In genomic region chr17:79706931-79707382, GRCh38 we compare ENCODE assay signal across 13 cellular contexts. TPM values are rescaled to one million over a fixed set of nuclear protein-coding genes. Genes with fewer than 3 reads are reported as not detected.
DNase-seq lines count a peak whose midpoint lies in the region; ATAC-seq and TF ChIP-seq lines count a peak whose summit lies in the region.
"Had no signal": no experiment of that assay in that cellular context is flagged by ENCODE, and none has a peak within 500 bp of the region (broad histone marks: within the 10 kb centered on the region; RNA-seq: fewer than 3 reads in every experiment).

No MANE protein-coding gene starts in this region.

- POLR2A ChIA-PET in activated CD4-positive, alpha-beta T cell treated with anti-CD3 and anti-CD28 coated beads for 36 hours (lab: Charles Lee) = no interaction called here

- H3K9me3 Mint-ChIP-seq in stimulated activated naive CD8-positive, alpha-beta T cell treated with anti-CD3 and anti-CD28 coated beads, Interleukin-15, amount 100 ng/mL, for 72 hours = no peaks in the 10 kb centered on the region
- H3K9me3 Mint-ChIP-seq in activated CD4-positive, alpha-beta T cell treated with anti-CD3 and anti-CD28 coated beads for 36 hours (ENCODE audit: low read depth) = no peaks in the 10 kb centered on the region
- no peaks in the 10 kb centered on the region for H3K9me3 Mint-ChIP-seq in chondrocyte (ENCODE audit: low read depth)
- no peaks in the 10 kb centered on the region for H3K9me3 Mint-ChIP-seq in activated naive CD4-positive, alpha-beta T cell treated with anti-CD3 and anti-CD28 coated beads for 36 hours
- H3K9me3 Mint-ChIP-seq: activated naive CD8-positive, alpha-beta T cell treated with anti-CD3 and anti-CD28 coated beads, Interleukin-2, amount 50 U/mL, for 24 hours had no signal

- H3K4me1 ChIP-seq in lower lobe of right lung = peaks cover 4% of the 10 kb centered on the region
- no peaks in the 10 kb centered on the region for H3K4me1 ChIP-seq in aorta (ENCODE audit: control insufficient read depth in 1 of 2, insufficient read depth in 2 of 2, low read length in 2 of 2)

- H3K36me3 ChIP-seq in lower lobe of right lung = no peaks in the 10 kb centered on the region
- H3K36me3 ChIP-seq in aorta (ENCODE audit: control insufficient read depth in 1 of 2, insufficient read depth in 2 of 2, low read length in 1 of 2) = no peaks in the 10 kb centered on the region

- H3K9me3 ChIP-seq in lower lobe of right lung (no peaks in the 10 kb centered on the region), aorta (ENCODE audit: control insufficient read depth, low read length) (no peaks in the 10 kb centered on the region)

- H3K4me3 Mint-ChIP-seq in stimulated activated naive CD8-positive, alpha-beta T cell treated with anti-CD3 and anti-CD28 coated beads, Interleukin-15, amount 100 ng/mL, for 72 hours = no peak overlapping the region
- no peak overlapping the region for H3K4me3 Mint-ChIP-seq in activated CD4-positive, alpha-beta T cell treated with anti-CD3 and anti-CD28 coated beads for 36 hours
- no peak overlapping the region for H3K4me3 Mint-ChIP-seq in chondrocyte (ENCODE audit: unreplicated experiment)
- H3K4me3 Mint-ChIP-seq in activated naive CD4-positive, alpha-beta T cell treated with anti-CD3 and anti-CD28 coated beads for 36 hours = no peak overlapping the region
- H3K4me3 Mint-ChIP-seq: activated naive CD8-positive, alpha-beta T cell treated with anti-CD3 and anti-CD28 coated beads, Interleukin-2, amount 50 U/mL, for 24 hours had no signal

- H3K27me3 ChIP-seq in lower lobe of right lung (ENCODE audit: low read depth) (peaks cover 23% of the 10 kb centered on the region), aorta (ENCODE audit: control insufficient read depth in 1 of 2, insufficient read depth in 2 of 2, low read length in 1 of 2) (no peaks in the 10 kb centered on the region)

- 39 to 47% methylated on average over 8 to 13 of the region's 13 CpGs for WGBS in aorta, 2 donors

- CTCF ChIA-PET in activated CD4-positive, alpha-beta T cell treated with anti-CD3 and anti-CD28 coated beads for 36 hours (lab: Charles Lee) = no interaction called here
- CTCF ChIA-PET in activated naive CD4-positive, alpha-beta T cell treated with anti-CD3 and anti-CD28 coated beads for 36 hours (lab: Charles Lee) = no interaction called here

- H3K27me3 Mint-ChIP-seq in stimulated activated naive CD8-positive, alpha-beta T cell treated with anti-CD3 and anti-CD28 coated beads, Interleukin-15, amount 100 ng/mL, for 72 hours = peaks cover 27% of the 10 kb centered on the region
- H3K27me3 Mint-ChIP-seq in activated CD4-positive, alpha-beta T cell treated with anti-CD3 and anti-CD28 coated beads for 36 hours = no peaks in the 10 kb centered on the region
- H3K27me3 Mint-ChIP-seq in chondrocyte (ENCODE audit: low read depth) = peaks cover 21% of the 10 kb centered on the region
- H3K27me3 Mint-ChIP-seq in activated naive CD4-positive, alpha-beta T cell treated with anti-CD3 and anti-CD28 coated beads for 36 hours (ENCODE audit: low read depth) = no peaks in the 10 kb centered on the region
- H3K27me3 Mint-ChIP-seq: activated naive CD8-positive, alpha-beta T cell treated with anti-CD3 and anti-CD28 coated beads, Interleukin-2, amount 50 U/mL, for 24 hours had no signal

- intact Hi-C loops in lower lobe of right lung (cut with DNase I) (no loop called here), aorta (cut with DNase I) (no loop called here)
- intact Hi-C loops in activated CD4-positive, alpha-beta T cell treated with anti-CD3 and anti-CD28 coated beads for 36 hours (cut with DNase I, micrococcal nuclease) = loop anchor here in 1 of 2 experiments (5.0 kb wide), 2 partner anchors 315 to 660 kb away; no protein-coding TSS in a partner anchor
- intact Hi-C loops in activated naive CD4-positive, alpha-beta T cell treated with anti-CD3 and anti-CD28 coated beads for 36 hours (cut with micrococcal nuclease) = loop anchor here (5.0 kb wide), 1 partner anchor 305 kb away; no protein-coding TSS in a partner anchor

- no peak overlapping the region for H3K4me3 ChIP-seq in lower lobe of right lung
- H3K4me3 ChIP-seq in aorta (ENCODE audit: low read length in 2 of 2) = no peak overlapping the region

- ATAC-seq in stimulated activated naive CD8-positive, alpha-beta T cell treated with anti-CD3 and anti-CD28 coated beads, Interleukin-15, amount 100 ng/mL, for 72 hours = peak; percentile 17
- no peak for ATAC-seq in stimulated activated naive CD8-positive, alpha-beta T cell treated with anti-CD3 and anti-CD28 coated beads, Interleukin-15, Interleukin-2, amounts not matched to agents 100 U/mL and 50 U/mL, for 24 hours
- ATAC-seq in lower lobe of right lung (peak; percentile 8 to 13), aorta (ENCODE audit: low FRiP score) (peak; percentile 59)
- ATAC-seq in activated CD4-positive, alpha-beta T cell treated with anti-CD3 and anti-CD28 coated beads for 36 hours = no peak

- no peak for DNase-seq in stimulated activated naive CD8-positive, alpha-beta T cell treated with anti-CD3 and anti-CD28 coated beads, Interleukin-15, amount 100 ng/mL, for 72 hours
- no peak for DNase-seq in stimulated activated naive CD8-positive, alpha-beta T cell treated with anti-CD3 and anti-CD28 coated beads, Interleukin-15, Interleukin-2, amounts not matched to agents 100 U/mL and 50 U/mL, for 24 hours
- DNase-seq in cerebellar cortex (ENCODE audit: low spot score) = peak; percentile 83
- no peak for DNase-seq in lower lobe of right lung
- DNase-seq in aorta = no peak
- DNase-seq in activated CD4-positive, alpha-beta T cell treated with anti-CD3 and anti-CD28 coated beads for 36 hours = no peak
- no peak for DNase-seq in chondrocyte (ENCODE audit: low spot score)
- DNase-seq in activated naive CD4-positive, alpha-beta T cell treated with anti-CD3 and anti-CD28 coated beads for 36 hours = no peak
- DNase-seq: ACHN; activated naive CD8-positive, alpha-beta T cell treated with anti-CD3 and anti-CD28 coated beads, Interleukin-2, amount 50 U/mL, for 24 hours; activated T-cell treated with anti-CD3 and anti-CD28 coated beads for 4 hours; mammary epithelial cell had no signal

- TF ChIP-seq CTCF in lower lobe of right lung (IDR thresholded peaks at IDR 0.05) = no peak
- no peak for TF ChIP-seq CTCF in chondrocyte (IDR thresholded peaks at IDR 0.05)

- H3K27ac Mint-ChIP-seq in stimulated activated naive CD8-positive, alpha-beta T cell treated with anti-CD3 and anti-CD28 coated beads, Interleukin-15, amount 100 ng/mL, for 72 hours = no peak overlapping the region
- H3K27ac Mint-ChIP-seq in activated CD4-positive, alpha-beta T cell treated with anti-CD3 and anti-CD28 coated beads for 36 hours = no peak overlapping the region
- no peak overlapping the region for H3K27ac Mint-ChIP-seq in chondrocyte (ENCODE audit: unreplicated experiment)
- H3K27ac Mint-ChIP-seq in activated naive CD4-positive, alpha-beta T cell treated with anti-CD3 and anti-CD28 coated beads for 36 hours = no peak overlapping the region
- H3K27ac Mint-ChIP-seq: activated naive CD8-positive, alpha-beta T cell treated with anti-CD3 and anti-CD28 coated beads, Interleukin-2, amount 50 U/mL, for 24 hours had no signal

- H3K4me1 Mint-ChIP-seq in stimulated activated naive CD8-positive, alpha-beta T cell treated with anti-CD3 and anti-CD28 coated beads, Interleukin-15, amount 100 ng/mL, for 72 hours = peaks cover 9% of the 10 kb centered on the region
- H3K4me1 Mint-ChIP-seq in activated CD4-positive, alpha-beta T cell treated with anti-CD3 and anti-CD28 coated beads for 36 hours = no peaks in the 10 kb centered on the region
- H3K4me1 Mint-ChIP-seq in chondrocyte (ENCODE audit: low read depth) = peaks cover 3% of the 10 kb centered on the region
- no peaks in the 10 kb centered on the region for H3K4me1 Mint-ChIP-seq in activated naive CD4-positive, alpha-beta T cell treated with anti-CD3 and anti-CD28 coated beads for 36 hours (ENCODE audit: low read depth)

- no peaks in the 10 kb centered on the region for H3K36me3 Mint-ChIP-seq in activated CD4-positive, alpha-beta T cell treated with anti-CD3 and anti-CD28 coated beads for 36 hours (ENCODE audit: low read depth)
- no peaks in the 10 kb centered on the region for H3K36me3 Mint-ChIP-seq in chondrocyte (ENCODE audit: low read depth)
- H3K36me3 Mint-ChIP-seq in activated naive CD4-positive, alpha-beta T cell treated with anti-CD3 and anti-CD28 coated beads for 36 hours (ENCODE audit: low read depth) = no peaks in the 10 kb centered on the region

- H3K27ac ChIP-seq in lower lobe of right lung (no peak overlapping the region), aorta (ENCODE audit: low read depth in 1 of 2, low read length in 2 of 2) (no peak overlapping the region)

RNA-seq across cellular contexts. Expression of gene ENPP7, which starts 23.8 kb away (rescaled TPM):
- total RNA-seq in lower lobe of right lung (0.18 TPM), aorta (not detected), chondrocyte (not detected in 3 replicates)
- polyA plus RNA-seq in aorta = 10 to 100 TPM in 1 of 2 donors, not detected in 1; 10.9 TPM
- total RNA-seq in activated CD4-positive, alpha-beta T cell treated with anti-CD3 and anti-CD28 coated beads for 36 hours = not detected
- not detected for total RNA-seq in activated naive CD4-positive, alpha-beta T cell treated with anti-CD3 and anti-CD28 coated beads for 36 hours
- total RNA-seq: HT-29, mammary epithelial cell had no signal
- polyA plus RNA-seq: mammary epithelial cell had no signal

Comparison
In these comparisons a context has a peak if more than half of its experiments do, and no peak if none do; other contexts are left out.
1. ATAC-seq: peak in stimulated activated naive CD8-positive, alpha-beta T cell treated with anti-CD3 and anti-CD28 coated beads, Interleukin-15, amount 100 ng/mL, for 72 hours (single experiment), lower lobe of right lung (2 of 2) and aorta (single experiment); none in stimulated activated naive CD8-positive, alpha-beta T cell treated with anti-CD3 and anti-CD28 coated beads, Interleukin-15, Interleukin-2, amounts not matched to agents 100 U/mL and 50 U/mL, for 24 hours (single experiment) and activated CD4-positive, alpha-beta T cell treated with anti-CD3 and anti-CD28 coated beads for 36 hours (single experiment).